1 cellular context compared by ENCODE assay signal in genomic region chr4:66556651-66557278, GRCh38.
TF ChIP-seq lines count a peak whose summit lies in the region.

No MANE protein-coding gene starts in this region.

TF ChIP-seq in IMR-90, 13 proteins besides CTCF, POLR2A, EP300 and RAD21:
- TF ChIP-seq SMC3 (IDR thresholded peaks at IDR 0.05; ENCODE audit: low read depth, low read length) (no peak), FOS (IDR thresholded peaks at IDR 0.05; ENCODE audit: low read depth, low read length) (no peak), CHD1 (IDR thresholded peaks at IDR 0.05; ENCODE audit: low read depth, low read length) (no peak), MXI1 (IDR thresholded peaks at IDR 0.05; ENCODE audit: borderline replicate concordance, low read depth, low read length) (no peak), CEBPB (IDR thresholded peaks at IDR 0.05; ENCODE audit: low read depth, low read length) (no peak), MAZ (IDR thresholded peaks at IDR 0.05; ENCODE audit: borderline replicate concordance, low read depth, low read length) (no peak), NFE2L2 (IDR thresholded peaks at IDR 0.05; ENCODE audit: low read depth, low read length) (no peak), USF2 (IDR thresholded peaks at IDR 0.05; ENCODE audit: low read depth, low read length) (no peak), BHLHE40 (IDR thresholded peaks at IDR 0.05; ENCODE audit: low read depth, low read length) (no peak), RCOR1 (IDR thresholded peaks at IDR 0.05; ENCODE audit: insufficient replicate concordance, low read length) (no peak), RFX5 (IDR thresholded peaks at IDR 0.05; ENCODE audit: low read depth, low read length) (no peak), MAFK (IDR thresholded peaks at IDR 0.05; ENCODE audit: low read depth, low read length) (no peak), ELK1 (IDR thresholded peaks at IDR 0.05; ENCODE audit: borderline replicate concordance, low read depth, low read length) (no peak)
TF ChIP-seq in IMR-90: peak in this region for 0.
